Comparison of ENCODE assay signal across 25 cellular contexts in the genomic region with DNA sequence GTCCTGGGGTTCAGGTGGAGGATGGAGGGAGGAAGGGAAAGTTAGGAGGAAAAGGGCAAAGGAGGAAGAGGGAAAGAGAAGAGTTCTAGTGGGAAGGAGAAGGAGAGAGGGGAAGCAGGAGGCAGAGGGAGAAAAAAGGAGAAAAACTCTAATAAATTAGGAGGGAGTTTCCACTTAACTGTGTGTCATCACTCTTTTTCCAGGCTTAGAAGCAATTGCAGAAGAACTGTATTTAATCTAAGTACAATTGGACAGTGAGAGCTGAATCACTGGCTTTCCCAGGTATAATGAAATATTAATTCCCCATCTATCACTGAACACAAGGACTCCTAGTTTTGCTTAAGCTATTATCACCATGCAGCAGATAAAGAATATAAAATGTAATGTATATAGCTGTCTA.
A peak's percentile ranks its signal among the peaks of the same experiment; 100 is the strongest.
DNase-seq lines count a peak whose midpoint lies in the region; ATAC-seq, FAIRE-seq and TF ChIP-seq lines count a peak whose summit lies in the region.
"Had no signal": no experiment of that assay in that cellular context is flagged by ENCODE, and none has a peak within 500 bp of the region (broad histone marks: within the 10 kb centered on the region; RNA-seq: fewer than 3 reads in every experiment).

No MANE protein-coding gene starts in this region.

- no peaks in the 10 kb centered on the region for H3K9me3 Mint-ChIP-seq in CD4-positive, CD25-positive, alpha-beta regulatory T cell
- peaks cover 11% of the 10 kb centered on the region for H3K9me3 Mint-ChIP-seq in dendritic cell treated with granulocyte-macrophage colony-stimulating factor and Interleukin-4, amounts not matched to agents 40 ng/mL and 50 ng/mL, for 4 days
- no peaks in the 10 kb centered on the region for H3K9me3 Mint-ChIP-seq in natural killer cell
- H3K9me3 Mint-ChIP-seq: IgD-negative memory B cell had no signal

- H3K27me3 Mint-ChIP-seq in CD4-positive, CD25-positive, alpha-beta regulatory T cell: no peaks in the 10 kb centered on the region
- H3K27me3 Mint-ChIP-seq in dendritic cell treated with granulocyte-macrophage colony-stimulating factor and Interleukin-4, amounts not matched to agents 40 ng/mL and 50 ng/mL, for 4 days: no peaks in the 10 kb centered on the region
- no peaks in the 10 kb centered on the region for H3K27me3 Mint-ChIP-seq in natural killer cell (ENCODE audit: low read depth in 2 of 2)
- H3K27me3 Mint-ChIP-seq: IgD-negative memory B cell, progenitor cell of endocrine pancreas, type B pancreatic cell had no signal

- H3K4me3 ChIP-seq in CD4-positive, CD25-positive, alpha-beta regulatory T cell (ENCODE audit: low read depth, low read length): no peak overlapping the region
- no peak overlapping the region for H3K4me3 ChIP-seq in OCI-LY3 (ENCODE audit: low read length)
- H3K4me3 ChIP-seq: dorsolateral prefrontal cortex had no signal

- H3K27me3 ChIP-seq in CD4-positive, CD25-positive, alpha-beta regulatory T cell (ENCODE audit: control insufficient read depth, insufficient read depth, low read length): no peaks in the 10 kb centered on the region
- no peaks in the 10 kb centered on the region for H3K27me3 ChIP-seq in OCI-LY3 (ENCODE audit: low read depth, low read length)
- H3K27me3 ChIP-seq: dorsolateral prefrontal cortex, neutrophil had no signal

- H3K36me3 Mint-ChIP-seq in CD4-positive, CD25-positive, alpha-beta regulatory T cell: peaks cover 42% of the 10 kb centered on the region
- H3K36me3 Mint-ChIP-seq in dendritic cell treated with granulocyte-macrophage colony-stimulating factor and Interleukin-4, amounts not matched to agents 40 ng/mL and 50 ng/mL, for 4 days (ENCODE audit: low read depth): peaks cover 61% of the 10 kb centered on the region
- peaks cover 17% of the 10 kb centered on the region for H3K36me3 Mint-ChIP-seq in natural killer cell

- no peak overlapping the region for H3K4me2 ChIP-seq in OCI-LY3 (ENCODE audit: low read length)

- no peak overlapping the region for H2AFZ ChIP-seq in OCI-LY3 (ENCODE audit: low read depth, low read length)

- no peak overlapping the region for H3K27ac ChIP-seq in CD4-positive, CD25-positive, alpha-beta regulatory T cell (ENCODE audit: insufficient read depth, low read length, poor library complexity, severe bottlenecking)
- H3K27ac ChIP-seq in OCI-LY3 (ENCODE audit: low read length): peak overlapping the region; percentile 25; the same call in 1 of the 2 replicates
- H3K27ac ChIP-seq: neutrophil had no signal

- no peak for DNase-seq in CD4-positive, CD25-positive, alpha-beta regulatory T cell
- DNase-seq in natural killer cell (no peak), GM19239 (ENCODE audit: insufficient read length, low spot score) (no peak), iPS-NIHi11 (ENCODE audit: low spot score) (no peak), middle frontal gyrus (ENCODE audit: extremely low spot score, low spot score) (no peak)
- DNase-seq: activated CD4-positive, alpha-beta T cell treated with anti-CD3 and anti-CD28 coated beads for 1 hour; activated CD8-positive, alpha-beta T cell treated with anti-CD3 and anti-CD28 coated beads, Interleukin-2, amount 10 ng/mL, durations not matched to agents 7 days and 5 days; activated gamma-delta T cell; COR-L47; DMS53; dorsolateral prefrontal cortex; NCI-H1436 treated with DMSO at 0.1 percent for 48 hours; NCI-H2081 treated with DMSO at 0.1 percent for 48 hours; NCI-H345; SHP77; stimulated activated CD4-positive, alpha-beta T cell treated with anti-CD3 and anti-CD28 coated beads, Interleukin-4, amount 100 ng/mL, for 4 hours; substantia nigra had no signal

- peaks cover 13% of the 10 kb centered on the region for H3K4me1 ChIP-seq in CD4-positive, CD25-positive, alpha-beta regulatory T cell (ENCODE audit: control insufficient read depth, insufficient read depth, low read length, poor library complexity, severe bottlenecking)
- peaks cover 30% of the 10 kb centered on the region for H3K4me1 ChIP-seq in OCI-LY3 (ENCODE audit: low read length)

- H3K4me3 Mint-ChIP-seq in CD4-positive, CD25-positive, alpha-beta regulatory T cell: no peak overlapping the region
- H3K4me3 Mint-ChIP-seq in dendritic cell treated with granulocyte-macrophage colony-stimulating factor and Interleukin-4, amounts not matched to agents 40 ng/mL and 50 ng/mL, for 4 days: no peak overlapping the region
- no peak overlapping the region for H3K4me3 Mint-ChIP-seq in natural killer cell
- H3K4me3 Mint-ChIP-seq: activated CD8-positive, alpha-beta T cell treated with anti-CD3 and anti-CD28 coated beads, Interleukin-2, amount 10 ng/mL, durations not matched to agents 7 days and 5 days; IgD-negative memory B cell; type B pancreatic cell had no signal

- H4K20me1 ChIP-seq in OCI-LY3 (ENCODE audit: insufficient read depth, low read length): peaks cover 46% of the 10 kb centered on the region

- no peak overlapping the region for H3K9ac ChIP-seq in OCI-LY3 (ENCODE audit: low read length)

- peaks cover 88% of the 10 kb centered on the region for H3K79me2 ChIP-seq in OCI-LY3 (ENCODE audit: low read length)

- no peak for ATAC-seq in CD4-positive, CD25-positive, alpha-beta regulatory T cell (ENCODE audit: low read depth in 2 of 2)
- ATAC-seq in natural killer cell (no peak), HG03159 (IDR thresholded peaks at IDR 0.05; ENCODE audit: unreplicated experiment) (no peak)
- ATAC-seq: activated CD8-positive, alpha-beta T cell treated with anti-CD3 and anti-CD28 coated beads, Interleukin-2, amount 10 ng/mL, durations not matched to agents 7 days and 5 days; sciatic nerve had no signal

- no peaks in the 10 kb centered on the region for H3K9me3 ChIP-seq in CD4-positive, CD25-positive, alpha-beta regulatory T cell (ENCODE audit: control insufficient read depth in 2 of 2, low read length in 2 of 2)
- no peaks in the 10 kb centered on the region for H3K9me3 ChIP-seq in OCI-LY3 (ENCODE audit: insufficient read depth, low read length)
- H3K9me3 ChIP-seq: neutrophil had no signal

- peaks cover 24 to 50% (median 31%) of the 10 kb centered on the region in 4 donors for H3K4me1 Mint-ChIP-seq in CD4-positive, CD25-positive, alpha-beta regulatory T cell
- peaks cover 24% of the 10 kb centered on the region for H3K4me1 Mint-ChIP-seq in dendritic cell treated with granulocyte-macrophage colony-stimulating factor and Interleukin-4, amounts not matched to agents 40 ng/mL and 50 ng/mL, for 4 days (ENCODE audit: low read depth)
- peaks cover 36 to 48% of the 10 kb centered on the region in 2 donors for H3K4me1 Mint-ChIP-seq in natural killer cell

- H3K36me3 ChIP-seq in CD4-positive, CD25-positive, alpha-beta regulatory T cell (ENCODE audit: control insufficient read depth, insufficient read depth, low read length): peaks cover 30% of the 10 kb centered on the region
- peaks cover 66% of the 10 kb centered on the region for H3K36me3 ChIP-seq in OCI-LY3 (replicated peaks; ENCODE audit: low read depth, low read length)

- H3K27ac Mint-ChIP-seq in CD4-positive, CD25-positive, alpha-beta regulatory T cell: peak overlapping the region in 2 of 3 donors; percentile 71 to 85
- H3K27ac Mint-ChIP-seq in dendritic cell treated with granulocyte-macrophage colony-stimulating factor and Interleukin-4, amounts not matched to agents 40 ng/mL and 50 ng/mL, for 4 days: peak overlapping the region; percentile 57
- peak overlapping the region; percentile 43 to 83 for H3K27ac Mint-ChIP-seq in natural killer cell
- H3K27ac Mint-ChIP-seq: activated CD8-positive, alpha-beta T cell treated with anti-CD3 and anti-CD28 coated beads, Interleukin-2, amount 10 ng/mL, durations not matched to agents 7 days and 5 days; progenitor cell of endocrine pancreas had no signal

- no peak for FAIRE-seq in GM19239 (lab: Jason Lieb, UNC)

- intact Hi-C loops in dendritic cell treated with granulocyte-macrophage colony-stimulating factor and Interleukin-4, amounts not matched to agents 40 ng/mL and 50 ng/mL, for 4 days (cut with micrococcal nuclease): no loop called here
- intact Hi-C loops in natural killer cell (cut with micrococcal nuclease): no loop called here

- no peak for TF ChIP-seq CTCF in OCI-LY3 (IDR thresholded peaks at IDR 0.05; ENCODE audit: low read depth, low read length)
- no peak for TF ChIP-seq CTCF in natural killer cell (IDR thresholded peaks at IDR 0.05)
